9 cellular contexts compared by ENCODE assay signal in genomic region chr14:75223664-75224154, GRCh38. TPM values are rescaled to one million over a fixed set of nuclear protein-coding genes. Genes with fewer than 3 reads are reported as not detected.
DNase-seq lines count a peak whose midpoint lies in the region; ATAC-seq and TF ChIP-seq lines count a peak whose summit lies in the region.
"Had no signal": no experiment of that assay in that cellular context is flagged by ENCODE, and none has a peak within 500 bp of the region (broad histone marks: within the 10 kb centered on the region; RNA-seq: fewer than 3 reads in every experiment).

No MANE protein-coding gene starts in this region.

- H3K9ac ChIP-seq in OCI-LY3 (ENCODE audit: low read length) = no peak overlapping the region

- H3K4me1 Mint-ChIP-seq in GM23338 = peaks cover 26% of the 10 kb centered on the region

- peaks cover 3% of the 10 kb centered on the region for H3K27me3 Mint-ChIP-seq in GM23338 (ENCODE audit: insufficient read depth, low read depth, poor library complexity)
- H3K27me3 Mint-ChIP-seq: activated naive CD8-positive, alpha-beta T cell had no signal

- H3K4me2 ChIP-seq in DOHH2 (ENCODE audit: low read length) (peak overlapping the region; percentile 81), GM23338 (peak overlapping the region; percentile 57; the same call in 1 of the 2 replicates), OCI-LY3 (ENCODE audit: low read length) (peak overlapping the region; percentile 58)

- no peaks in the 10 kb centered on the region for H3K9me2 ChIP-seq in DOHH2 (replicated peaks; ENCODE audit: control insufficient read depth, low read length)
- H3K9me2 ChIP-seq in GM23338 (ENCODE audit: insufficient read depth) = no peaks in the 10 kb centered on the region

- ATAC-seq in GM23338 (peak; percentile 81), upper lobe of right lung (peak; percentile 86), omental fat pad (ENCODE audit: low FRiP score) (no peak)

- H3K36me3 Mint-ChIP-seq in GM23338 (ENCODE audit: low read depth) = no peaks in the 10 kb centered on the region; the same call in 2 of the 3 replicates
- H3K36me3 Mint-ChIP-seq: activated naive CD8-positive, alpha-beta T cell had no signal

- H3K4me3 ChIP-seq in DOHH2 (ENCODE audit: low read length) (peak overlapping the region; percentile 55), GM23338 (no peak overlapping the region), OCI-LY3 (ENCODE audit: low read length) (no peak overlapping the region), cardiac muscle cell (no peak overlapping the region), upper lobe of right lung (no peak overlapping the region)

- H3K27ac ChIP-seq in DOHH2 (ENCODE audit: low read depth, low read length) = no peak overlapping the region; the same call in 1 of the 2 replicates
- H3K27ac ChIP-seq in GM23338 (ENCODE audit: low read depth) = no peak overlapping the region; the same call in 1 of the 2 replicates
- H3K27ac ChIP-seq in OCI-LY3 (ENCODE audit: low read length) = no peak overlapping the region
- H3K27ac ChIP-seq in cardiac muscle cell = peak overlapping the region; percentile 38
- H3K27ac ChIP-seq in upper lobe of right lung = no peak overlapping the region

- intact Hi-C loops in upper lobe of right lung (cut with DNase I) = no loop called here

- no peak overlapping the region; the same call in 2 of the 3 replicates for H3K4me3 Mint-ChIP-seq in GM23338
- H3K4me3 Mint-ChIP-seq: activated naive CD8-positive, alpha-beta T cell had no signal

- H3K36me3 ChIP-seq in DOHH2 (ENCODE audit: control insufficient read depth, low read length) (no peaks in the 10 kb centered on the region), GM23338 (ENCODE audit: insufficient read depth) (no peaks in the 10 kb centered on the region), OCI-LY3 (replicated peaks; ENCODE audit: low read depth, low read length) (no peaks in the 10 kb centered on the region), cardiac muscle cell (no peaks in the 10 kb centered on the region), upper lobe of right lung (no peaks in the 10 kb centered on the region)

- H2AFZ ChIP-seq in GM23338 (peak overlapping the region; percentile 66), OCI-LY3 (ENCODE audit: low read depth, low read length) (no peak overlapping the region)

- no peaks in the 10 kb centered on the region for H3K9me3 ChIP-seq in DOHH2 (ENCODE audit: control insufficient read depth, insufficient read depth, low read length)
- no peaks in the 10 kb centered on the region for H3K9me3 ChIP-seq in OCI-LY3 (ENCODE audit: insufficient read depth, low read length)
- H3K9me3 ChIP-seq in cardiac muscle cell (ENCODE audit: low read depth) = no peaks in the 10 kb centered on the region
- H3K9me3 ChIP-seq in upper lobe of right lung = no peaks in the 10 kb centered on the region

- peak overlapping the region; percentile 76; the same call in 1 of the 2 replicates for H3K27ac Mint-ChIP-seq in GM23338
- H3K27ac Mint-ChIP-seq: activated naive CD8-positive, alpha-beta T cell had no signal

- H3K4me1 ChIP-seq in DOHH2 (ENCODE audit: control insufficient read depth, low read length) (peaks cover 38% of the 10 kb centered on the region), GM23338 (ENCODE audit: insufficient read depth) (peaks cover 31% of the 10 kb centered on the region), OCI-LY3 (ENCODE audit: low read length) (peaks cover 51% of the 10 kb centered on the region), cardiac muscle cell (ENCODE audit: low read depth) (peaks cover 6% of the 10 kb centered on the region), upper lobe of right lung (peaks cover 11% of the 10 kb centered on the region)

- peaks cover 7% of the 10 kb centered on the region for H3F3A ChIP-seq in DOHH2 (ENCODE audit: control insufficient read depth, insufficient read depth)
- H3F3A ChIP-seq in GM23338 (replicated peaks; ENCODE audit: low read depth) = no peaks in the 10 kb centered on the region

- H3K9me3 Mint-ChIP-seq in GM23338 = no peaks in the 10 kb centered on the region

- DNase-seq in GM23338 (ENCODE audit: low spot score) (peak; percentile 56), cardiac muscle cell (ENCODE audit: low read depth in 1 of 2, low spot score in 1 of 2) (peak in 1 of 2 donors; percentile 34), upper lobe of right lung (no peak), omental fat pad (ENCODE audit: low spot score) (no peak), SHP77 (lab: John Stamatoyannopoulos, UW) (no peak)
- no peak for DNase-seq in effector CD8-positive, alpha-beta T cell (lab: John Stamatoyannopoulos, UW)

- H3K79me2 ChIP-seq in DOHH2 (ENCODE audit: control insufficient read depth, low read length) (no peaks in the 10 kb centered on the region), GM23338 (replicated peaks; ENCODE audit: insufficient read depth) (no peaks in the 10 kb centered on the region), OCI-LY3 (ENCODE audit: low read length) (no peaks in the 10 kb centered on the region)

- H4K20me1 ChIP-seq in DOHH2 (ENCODE audit: control insufficient read depth, insufficient read depth, low read depth, low read length) (no peaks in the 10 kb centered on the region), GM23338 (replicated peaks; ENCODE audit: insufficient read depth) (no peaks in the 10 kb centered on the region), OCI-LY3 (ENCODE audit: insufficient read depth, low read length) (no peaks in the 10 kb centered on the region)

- H3K27me3 ChIP-seq in DOHH2 (ENCODE audit: control insufficient read depth, low read length) (no peaks in the 10 kb centered on the region), GM23338 (ENCODE audit: insufficient read depth) (no peaks in the 10 kb centered on the region), OCI-LY3 (ENCODE audit: low read depth, low read length) (no peaks in the 10 kb centered on the region), cardiac muscle cell (no peaks in the 10 kb centered on the region), upper lobe of right lung (no peaks in the 10 kb centered on the region)

- TF ChIP-seq CTCF in DOHH2 (IDR thresholded peaks at IDR 0.05; ENCODE audit: low read depth, low read length, poor library complexity, severe bottlenecking) = no peak
- no peak for TF ChIP-seq CTCF in GM23338 (conservative IDR thresholded peaks at IDR 0.05; ENCODE audit: low read depth in 2 of 2)
- no peak for TF ChIP-seq CTCF in OCI-LY3 (IDR thresholded peaks at IDR 0.05; ENCODE audit: low read depth, low read length)
- no peak for TF ChIP-seq CTCF in cardiac muscle cell (IDR thresholded peaks at IDR 0.05; ENCODE audit: low read depth, low read length)
- no peak for TF ChIP-seq CTCF in upper lobe of right lung (IDR thresholded peaks at IDR 0.05)
- TF ChIP-seq CTCF in omental fat pad (IDR thresholded peaks at IDR 0.05) = no peak

TF ChIP-seq in GM23338, 12 proteins besides CTCF, POLR2A, EP300 and RAD21 (continues in another document):
- no peak for TF ChIP-seq EZH2phosphoT487 (IDR thresholded peaks at IDR 0.05; ENCODE audit: unreplicated experiment)
- no peak for TF ChIP-seq REST (IDR thresholded peaks at IDR 0.05; ENCODE audit: unreplicated experiment)

RNA-seq across cellular contexts. Expression of gene TMED10, which starts 47.3 kb away (rescaled TPM):
- 196 and 237 TPM in 2 replicates for total RNA-seq in GM23338 (2014; rRNA removed; shearing (Covaris generic))
- 144 and 180 TPM in 2 replicates for polyA plus RNA-seq in GM23338 (2016; fragmentation: Nextera tagmentation; extraction: Ambion mirVana)
- total RNA-seq in cardiac muscle cell = 158 and 206 TPM in 2 replicates
- polyA plus RNA-seq in cardiac muscle cell = 259 and 295 TPM in 2 replicates
- total RNA-seq in upper lobe of right lung = 303 TPM
- total RNA-seq in omental fat pad = 100 to 1,000 TPM; 189 to 372 (median 341) TPM

RNA-seq across cellular contexts. Expression of gene FOS, which starts 54.9 kb away (rescaled TPM):
- total RNA-seq in GM23338 (2014; rRNA removed; shearing (Covaris generic)) = 39.7 and 47.3 TPM in 2 replicates
- polyA plus RNA-seq in GM23338 (2016; fragmentation: Nextera tagmentation; extraction: Ambion mirVana) (48.6 and 54.8 TPM in 2 replicates), cardiac muscle cell (45.3 and 55.3 TPM in 2 replicates)
- total RNA-seq in cardiac muscle cell (44.3 and 66.0 TPM in 2 replicates), upper lobe of right lung (204 TPM), omental fat pad (1,000 to 10,000 TPM in 3 of 4 donors, 100 to 1,000 TPM in 1; 935 to 2,479 (median 2,174) TPM)
